ENCODE assay signal across 10 cellular contexts in genomic region chrX:118423558-118423957, GRCh38.
DNase-seq lines count a peak whose midpoint lies in the region; ATAC-seq and TF ChIP-seq lines count a peak whose summit lies in the region.
"Had no signal": no experiment of that assay in that cellular context is flagged by ENCODE, and none has a peak within 500 bp of the region (broad histone marks: within the 10 kb centered on the region; RNA-seq: fewer than 3 reads in every experiment).

No MANE protein-coding gene starts in this region.

- no peak for TF ChIP-seq CTCF in GM20000 (IDR thresholded peaks at IDR 0.05; ENCODE audit: extremely low read depth, missing control alignments)

- peak; percentile 1 to 5 for DNase-seq in activated CD4-positive, alpha-beta T cell treated with anti-CD3 and anti-CD28 coated beads, Interleukin-2, amount 50 U/mL, for 48 hours
- DNase-seq in activated CD4-positive, alpha-beta T cell treated with anti-CD3 and anti-CD28 coated beads for 4 hours: no peak
- DNase-seq in GM20000 (ENCODE audit: low spot score): peak; percentile 2
- peak; percentile 2 for DNase-seq in activated T-helper 9 cell treated with anti-CD3 and anti-CD28 coated beads, Interleukin-2, amount 50 U/mL, for 16 hours (ENCODE audit: low read depth)
- no peak for DNase-seq in central memory CD4-positive, alpha-beta T cell
- no peak for DNase-seq in C1 segment of cervical spinal cord (lab: John Stamatoyannopoulos, UW)
- DNase-seq in NCI-H2029 (lab: John Stamatoyannopoulos, UW): no peak
- DNase-seq: GDM1, right lobe of liver had no signal

- ATAC-seq in HG03064 (IDR thresholded peaks at IDR 0.05; ENCODE audit: low read depth, unreplicated experiment): peak; percentile 90
- ATAC-seq: right lobe of liver had no signal

Comparison
In these comparisons a context has a peak if more than half of its experiments do, and no peak if none do; other contexts are left out.
1. DNase-seq: peak in activated CD4-positive, alpha-beta T cell treated with anti-CD3 and anti-CD28 coated beads, Interleukin-2, amount 50 U/mL, for 48 hours (2 of 2), GM20000 (single experiment) and activated T-helper 9 cell treated with anti-CD3 and anti-CD28 coated beads, Interleukin-2, amount 50 U/mL, for 16 hours (single experiment); none in activated CD4-positive, alpha-beta T cell treated with anti-CD3 and anti-CD28 coated beads for 4 hours (0 of 2), central memory CD4-positive, alpha-beta T cell (single experiment), C1 segment of cervical spinal cord (0 of 14) and NCI-H2029 (single experiment).